ENCODE assay signal across 9 cellular contexts in the genomic region with DNA sequence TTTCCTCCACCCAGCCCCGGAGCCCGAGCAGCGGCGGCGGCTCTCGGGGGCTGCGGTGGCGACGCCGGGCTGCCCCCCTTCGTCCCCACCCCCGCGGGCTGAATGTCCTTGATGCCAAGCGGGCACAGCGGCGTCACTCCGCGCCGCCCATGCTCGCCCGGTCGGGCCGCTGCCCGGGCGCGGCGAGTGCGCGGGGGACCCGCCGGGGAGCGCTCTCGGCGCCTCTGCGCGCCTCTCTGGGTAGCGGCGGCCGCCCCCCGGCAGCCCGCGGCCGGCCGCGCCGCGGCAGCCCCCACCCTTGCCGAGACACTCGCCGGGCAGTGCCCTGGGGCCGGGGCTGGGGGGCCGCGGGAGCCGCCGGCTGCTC. TPM values are rescaled to one million over a fixed set of nuclear protein-coding genes. Genes with fewer than 3 reads are reported as not detected.
A peak's percentile ranks its signal among the peaks of the same experiment; 100 is the strongest.
DNase-seq lines count a peak whose midpoint lies in the region; ATAC-seq and TF ChIP-seq lines count a peak whose summit lies in the region.
"Had no signal": no experiment of that assay in that cellular context is flagged by ENCODE, and none has a peak within 500 bp of the region (broad histone marks: within the 10 kb centered on the region; RNA-seq: fewer than 3 reads in every experiment).

No MANE protein-coding gene starts in this region.

- 1% methylated on average over 34 to 55 of the region's 55 CpGs for whole genome bisulfite sequencing in lung, 2 donors
- WGBS in thymus: under 1% methylated on average over 55 of the region's 55 CpGs

- peaks cover 0 to 1% (median 0%) of the 10 kb centered on the region in 5 donors for H3K9me3 Mint-ChIP-seq in CD8-positive, alpha-beta memory T cell
- H3K9me3 Mint-ChIP-seq: T-helper 2 cell treated with Interferon-gamma antibody and Interleukin-4, amounts not matched to agents 5 μg/mL and 100 μg/mL, for 36 hours had no signal

- peak overlapping the region in 2 of 7 donors; percentile 66 to 72 for H3K4me3 Mint-ChIP-seq in CD8-positive, alpha-beta memory T cell

- H3K4me3 ChIP-seq in choroid plexus epithelial cell (ENCODE audit: low read depth, low read length): peak overlapping the region; percentile 20
- H3K4me3 ChIP-seq in lung: peak overlapping the region; percentile 5
- peak overlapping the region; percentile 38 for H3K4me3 ChIP-seq in thymus (ENCODE audit: low read length)
- H3K4me3 ChIP-seq in CD8-positive, alpha-beta memory T cell (ENCODE audit: low read length): no peak overlapping the region
- H3K4me3 ChIP-seq in mucosa of descending colon: no peak overlapping the region

- H3K9me3 ChIP-seq in lung (ENCODE audit: control insufficient read depth in 2 of 2, insufficient read depth in 1 of 2, low read length in 1 of 2) (peaks cover 0 to 7% of the 10 kb centered on the region in 2 donors), thymus (ENCODE audit: control insufficient read depth) (no peaks in the 10 kb centered on the region), mucosa of descending colon (no peaks in the 10 kb centered on the region)
- no peaks in the 10 kb centered on the region for H3K9me3 ChIP-seq in CD8-positive, alpha-beta memory T cell (ENCODE audit: low read length)

- no peak overlapping the region for H3K27ac Mint-ChIP-seq in CD8-positive, alpha-beta memory T cell
- H3K27ac Mint-ChIP-seq: T-helper 2 cell treated with Interferon-gamma antibody and Interleukin-4, amounts not matched to agents 5 μg/mL and 100 μg/mL, for 36 hours had no signal

- TF ChIP-seq CTCF in choroid plexus epithelial cell (conservative IDR thresholded peaks at IDR 0.05; ENCODE audit: low read depth, low read length): no peak
- no peak for TF ChIP-seq CTCF in lung (IDR thresholded peaks at IDR 0.05; ENCODE audit: control extremely low read depth, extremely low read depth)
- TF ChIP-seq CTCF in mucosa of descending colon (IDR thresholded peaks at IDR 0.05): no peak

- no peaks in the 10 kb centered on the region for H3K36me3 Mint-ChIP-seq in CD8-positive, alpha-beta memory T cell

- ATAC-seq in lung (ENCODE audit: insufficient read depth, low FRiP score): no peak
- no peak for ATAC-seq in mucosa of descending colon

- H3K4me1 ChIP-seq in lung (ENCODE audit: control insufficient read depth in 2 of 2, insufficient read depth in 2 of 2, low read length in 2 of 2) (peaks cover 0 to 15% of the 10 kb centered on the region in 2 donors), thymus (ENCODE audit: control insufficient read depth, insufficient read depth, low read length) (no peaks in the 10 kb centered on the region), mucosa of descending colon (ENCODE audit: low read depth) (peaks cover 11% of the 10 kb centered on the region)
- peaks cover 10% of the 10 kb centered on the region for H3K4me1 ChIP-seq in CD8-positive, alpha-beta memory T cell (ENCODE audit: insufficient read depth, low read length)

- H3K27me3 ChIP-seq in lung (ENCODE audit: control insufficient read depth, insufficient read depth) (peaks cover 4% of the 10 kb centered on the region), thymus (ENCODE audit: control insufficient read depth, insufficient read depth) (peaks cover 74% of the 10 kb centered on the region)
- H3K27me3 ChIP-seq in CD8-positive, alpha-beta memory T cell (ENCODE audit: insufficient read depth, low read length, poor library complexity, severe bottlenecking): peaks cover 39% of the 10 kb centered on the region

- H3K27ac ChIP-seq in lung (ENCODE audit: low read depth in 1 of 2, low read length in 1 of 2) (peak overlapping the region in 1 of 2 donors; percentile 14), thymus (ENCODE audit: low read depth) (no peak overlapping the region)
- no peak overlapping the region for H3K27ac ChIP-seq in CD8-positive, alpha-beta memory T cell (ENCODE audit: low read depth, low read length)

- H3K36me3 ChIP-seq in lung (ENCODE audit: control insufficient read depth in 2 of 2, insufficient read depth in 2 of 2, low read length in 2 of 2): no peaks in the 10 kb centered on the region
- H3K36me3 ChIP-seq in thymus (ENCODE audit: control insufficient read depth, insufficient read depth): no peaks in the 10 kb centered on the region
- H3K36me3 ChIP-seq in CD8-positive, alpha-beta memory T cell (ENCODE audit: insufficient read depth, low read length): no peaks in the 10 kb centered on the region
- H3K36me3 ChIP-seq in mucosa of descending colon (ENCODE audit: low read depth): no peaks in the 10 kb centered on the region

- intact Hi-C loops in mucosa of descending colon (cut with DNase I, micrococcal nuclease): no loop called here

- H3K27me3 Mint-ChIP-seq in CD8-positive, alpha-beta memory T cell: peaks cover 47 to 71% of the 10 kb centered on the region in 2 donors

- CTCF ChIA-PET in CD8-positive, alpha-beta memory T cell (lab: Charles Lee): interaction anchor here (2.0 kb wide), 1 partner anchor 182 kb away, joined by 9 read pairs; no protein-coding TSS in a partner anchor

- DNase-seq in NCI-H748 (lab: John Stamatoyannopoulos, UW; ENCODE audit: unreplicated experiment): peak; percentile 34
- DNase-seq in NCI-H748 treated with DMSO at 0.1 percent for 48 hours (lab: John Stamatoyannopoulos, UW): no peak
- DNase-seq in choroid plexus epithelial cell (ENCODE audit: low read depth): no peak
- no peak for DNase-seq in lung (ENCODE audit: low spot score)
- DNase-seq in CD8-positive, alpha-beta memory T cell: no peak
- DNase-seq in UCSD-AML1 (lab: John Stamatoyannopoulos, UW; ENCODE audit: unreplicated experiment): no peak
- no peak for DNase-seq in mucosa of descending colon

- H3K4me1 Mint-ChIP-seq in CD8-positive, alpha-beta memory T cell: peaks cover 12 to 33% (median 19%) of the 10 kb centered on the region in 3 donors

- POLR2A ChIA-PET in CD8-positive, alpha-beta memory T cell (lab: Charles Lee): no interaction called here

RNA-seq across cellular contexts. Expression of gene PLXNA4, which starts 0.4 kb away (rescaled TPM):
- total RNA-seq in lung (1 to 10 TPM; 3.4 to 4.6 TPM), mucosa of descending colon (1 to 10 TPM in 2 of 3 donors, under 1 TPM in 1; 0.78 to 3.5 (median 2.7) TPM)
- polyA plus RNA-seq in lung (under 1 TPM; 0.63 to 0.69 TPM), thymus (0.21 TPM)
- under 1 TPM in 1 of 2 experiments, not detected in 1; 0.02 TPM for total RNA-seq in CD8-positive, alpha-beta memory T cell
- polyA plus RNA-seq in CD8-positive, alpha-beta memory T cell: 0.05 TPM

Comparison
In these comparisons a context has a peak if more than half of its experiments do, and no peak if none do; other contexts are left out.
1. H3K4me3 ChIP-seq: peak in choroid plexus epithelial cell (single experiment), lung (single experiment) and thymus (single experiment); none in CD8-positive, alpha-beta memory T cell (single experiment) and mucosa of descending colon (single experiment).